Comparison of ENCODE assay signal across 1 cellular context in the genomic region with DNA sequence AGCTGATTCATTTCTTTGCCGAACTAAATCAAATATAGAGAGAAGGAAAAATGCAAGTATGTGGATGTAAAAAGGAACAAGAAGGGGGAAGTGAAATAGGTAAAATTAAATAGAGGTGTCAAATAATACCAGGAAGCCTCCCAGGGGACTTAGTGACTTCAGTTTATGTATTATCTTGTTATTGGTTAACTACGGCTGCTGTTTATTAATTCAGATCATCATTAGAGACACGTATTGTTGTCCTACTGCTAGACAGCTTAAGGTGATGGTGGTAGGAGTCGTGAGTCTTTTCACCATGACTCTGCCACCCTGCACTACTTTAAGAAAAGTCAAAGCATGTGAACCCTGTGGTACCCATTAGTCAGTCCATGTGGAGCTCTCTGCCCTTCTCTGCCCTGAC.
TF ChIP-seq lines count a peak whose summit lies in the region.

No MANE protein-coding gene starts in this region.

TF ChIP-seq in GM23338, 12 proteins besides CTCF, POLR2A, EP300 and RAD21 (continued from another document):
- TF ChIP-seq EZH2 (IDR thresholded peaks at IDR 0.05; ENCODE audit: low read depth, unreplicated experiment) (no peak), EZH2phosphoT487 (IDR thresholded peaks at IDR 0.05; ENCODE audit: unreplicated experiment) (no peak), ZNF331 (CRISPR knock-in tag; IDR thresholded peaks at IDR 0.05; ENCODE audit: low read depth) (no peak)
- TF ChIP-seq, protein P1, sequence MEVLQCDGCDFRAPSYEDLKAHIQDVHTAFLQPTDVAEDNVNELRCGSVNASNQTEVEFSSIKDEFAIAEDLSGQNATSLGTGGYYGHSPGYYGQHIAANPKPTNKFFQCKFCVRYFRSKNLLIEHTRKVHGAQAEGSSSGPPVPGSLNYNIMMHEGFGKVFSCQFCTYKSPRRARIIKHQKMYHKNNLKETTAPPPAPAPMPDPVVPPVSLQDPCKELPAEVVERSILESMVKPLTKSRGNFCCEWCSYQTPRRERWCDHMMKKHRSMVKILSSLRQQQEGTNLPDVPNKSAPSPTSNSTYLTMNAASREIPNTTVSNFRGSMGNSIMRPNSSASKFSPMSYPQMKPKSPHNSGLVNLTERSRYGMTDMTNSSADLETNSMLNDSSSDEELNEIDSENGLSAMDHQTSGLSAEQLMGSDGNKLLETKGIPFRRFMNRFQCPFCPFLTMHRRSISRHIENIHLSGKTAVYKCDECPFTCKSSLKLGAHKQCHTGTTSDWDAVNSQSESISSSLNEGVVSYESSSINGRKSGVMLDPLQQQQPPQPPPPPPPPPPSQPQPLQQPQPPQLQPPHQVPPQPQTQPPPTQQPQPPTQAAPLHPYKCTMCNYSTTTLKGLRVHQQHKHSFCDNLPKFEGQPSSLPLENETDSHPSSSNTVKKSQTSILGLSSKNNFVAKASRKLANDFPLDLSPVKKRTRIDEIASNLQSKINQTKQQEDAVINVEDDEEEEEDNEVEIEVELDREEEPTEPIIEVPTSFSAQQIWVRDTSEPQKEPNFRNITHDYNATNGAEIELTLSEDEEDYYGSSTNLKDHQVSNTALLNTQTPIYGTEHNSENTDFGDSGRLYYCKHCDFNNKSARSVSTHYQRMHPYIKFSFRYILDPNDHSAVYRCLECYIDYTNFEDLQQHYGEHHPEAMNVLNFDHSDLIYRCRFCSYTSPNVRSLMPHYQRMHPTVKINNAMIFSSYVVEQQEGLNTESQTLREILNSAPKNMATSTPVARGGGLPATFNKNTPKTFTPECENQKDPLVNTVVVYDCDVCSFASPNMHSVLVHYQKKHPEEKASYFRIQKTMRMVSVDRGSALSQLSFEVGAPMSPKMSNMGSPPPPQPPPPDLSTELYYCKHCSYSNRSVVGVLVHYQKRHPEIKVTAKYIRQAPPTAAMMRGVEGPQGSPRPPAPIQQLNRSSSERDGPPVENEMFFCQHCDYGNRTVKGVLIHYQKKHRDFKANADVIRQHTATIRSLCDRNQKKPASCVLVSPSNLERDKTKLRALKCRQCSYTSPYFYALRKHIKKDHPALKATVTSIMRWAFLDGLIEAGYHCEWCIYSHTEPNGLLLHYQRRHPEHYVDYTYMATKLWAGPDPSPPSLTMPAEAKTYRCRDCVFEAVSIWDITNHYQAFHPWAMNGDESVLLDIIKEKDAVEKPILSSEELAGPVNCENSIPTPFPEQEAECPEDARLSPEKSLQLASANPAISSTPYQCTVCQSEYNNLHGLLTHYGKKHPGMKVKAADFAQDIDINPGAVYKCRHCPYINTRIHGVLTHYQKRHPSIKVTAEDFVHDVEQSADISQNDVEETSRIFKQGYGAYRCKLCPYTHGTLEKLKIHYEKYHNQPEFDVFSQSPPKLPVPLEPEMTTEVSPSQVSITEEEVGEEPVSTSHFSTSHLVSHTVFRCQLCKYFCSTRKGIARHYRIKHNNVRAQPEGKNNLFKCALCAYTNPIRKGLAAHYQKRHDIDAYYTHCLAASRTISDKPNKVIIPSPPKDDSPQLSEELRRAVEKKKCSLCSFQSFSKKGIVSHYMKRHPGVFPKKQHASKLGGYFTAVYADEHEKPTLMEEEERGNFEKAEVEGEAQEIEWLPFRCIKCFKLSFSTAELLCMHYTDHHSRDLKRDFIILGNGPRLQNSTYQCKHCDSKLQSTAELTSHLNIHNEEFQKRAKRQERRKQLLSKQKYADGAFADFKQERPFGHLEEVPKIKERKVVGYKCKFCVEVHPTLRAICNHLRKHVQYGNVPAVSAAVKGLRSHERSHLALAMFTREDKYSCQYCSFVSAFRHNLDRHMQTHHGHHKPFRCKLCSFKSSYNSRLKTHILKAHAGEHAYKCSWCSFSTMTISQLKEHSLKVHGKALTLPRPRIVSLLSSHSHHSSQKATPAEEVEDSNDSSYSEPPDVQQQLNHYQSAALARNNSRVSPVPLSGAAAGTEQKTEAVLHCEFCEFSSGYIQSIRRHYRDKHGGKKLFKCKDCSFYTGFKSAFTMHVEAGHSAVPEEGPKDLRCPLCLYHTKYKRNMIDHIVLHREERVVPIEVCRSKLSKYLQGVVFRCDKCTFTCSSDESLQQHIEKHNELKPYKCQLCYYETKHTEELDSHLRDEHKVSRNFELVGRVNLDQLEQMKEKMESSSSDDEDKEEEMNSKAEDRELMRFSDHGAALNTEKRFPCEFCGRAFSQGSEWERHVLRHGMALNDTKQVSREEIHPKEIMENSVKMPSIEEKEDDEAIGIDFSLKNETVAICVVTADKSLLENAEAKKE (CRISPR knock-in tag; IDR thresholded peaks at IDR 0.05): no peak
